Comparison of ENCODE assay signal across 8 cellular contexts in genomic region chr10:35563266-35563891, GRCh38. TPM values are rescaled to one million over a fixed set of nuclear protein-coding genes. Genes with fewer than 3 reads are reported as not detected.
DNase-seq lines count a peak whose midpoint lies in the region; ATAC-seq, FAIRE-seq and TF ChIP-seq lines count a peak whose summit lies in the region.

No MANE protein-coding gene starts in this region.

- TF ChIP-seq CTCF in chondrocyte (IDR thresholded peaks at IDR 0.05): peak; percentile 98

- ATAC-seq in GM21786 (IDR thresholded peaks at IDR 0.05; ENCODE audit: unreplicated experiment): peak; percentile 36
- ATAC-seq in left lobe of liver: peak; percentile 95

- no peak overlapping the region for H3K4me3 Mint-ChIP-seq in chondrocyte (ENCODE audit: unreplicated experiment)

- H3K27me3 Mint-ChIP-seq in chondrocyte (ENCODE audit: low read depth): no peaks in the 10 kb centered on the region

- no peaks in the 10 kb centered on the region for H3K9me3 Mint-ChIP-seq in chondrocyte (ENCODE audit: low read depth)

- DNase-seq in DMS 273 (lab: John Stamatoyannopoulos, UW; ENCODE audit: unreplicated experiment) (peak; percentile 86), NCI-H146 treated with DMSO at 0.1 percent for 48 hours (lab: John Stamatoyannopoulos, UW; ENCODE audit: unreplicated experiment) (peak; percentile 44), chondrocyte (ENCODE audit: low spot score) (no peak), left lobe of liver (ENCODE audit: low spot score) (peak; percentile 67), NCI-H128 (lab: John Stamatoyannopoulos, UW; ENCODE audit: unreplicated experiment) (no peak)
- DNase-seq in stimulated activated CD8-positive, alpha-beta memory T cell treated with anti-CD3 and anti-CD28 coated beads, Interleukin-15, amount 100 ng/mL, for 24 hours (ENCODE audit: low read depth): peak; percentile 6

- no peak overlapping the region for H3K27ac Mint-ChIP-seq in chondrocyte (ENCODE audit: unreplicated experiment)

- peaks cover 17% of the 10 kb centered on the region for H3K4me1 Mint-ChIP-seq in chondrocyte (ENCODE audit: low read depth)

- FAIRE-seq in TTC549 (lab: Jason Lieb, UNC): peak; percentile 78

- peaks cover 15% of the 10 kb centered on the region for H3K36me3 Mint-ChIP-seq in chondrocyte (ENCODE audit: low read depth)

RNA-seq across cellular contexts. Expression of gene GJD4, which starts 41.8 kb away (rescaled TPM):
- total RNA-seq in chondrocyte (not detected in 3 replicates), left lobe of liver (not detected)

Comparison
In these comparisons a context has a peak if more than half of its experiments do, and no peak if none do; other contexts are left out.
1. DNase-seq: peak in DMS 273 (single experiment), NCI-H146 treated with DMSO at 0.1 percent for 48 hours (single experiment), left lobe of liver (single experiment) and stimulated activated CD8-positive, alpha-beta memory T cell treated with anti-CD3 and anti-CD28 coated beads, Interleukin-15, amount 100 ng/mL, for 24 hours (single experiment); none in chondrocyte (single experiment) and NCI-H128 (single experiment).